In the genomic region with DNA sequence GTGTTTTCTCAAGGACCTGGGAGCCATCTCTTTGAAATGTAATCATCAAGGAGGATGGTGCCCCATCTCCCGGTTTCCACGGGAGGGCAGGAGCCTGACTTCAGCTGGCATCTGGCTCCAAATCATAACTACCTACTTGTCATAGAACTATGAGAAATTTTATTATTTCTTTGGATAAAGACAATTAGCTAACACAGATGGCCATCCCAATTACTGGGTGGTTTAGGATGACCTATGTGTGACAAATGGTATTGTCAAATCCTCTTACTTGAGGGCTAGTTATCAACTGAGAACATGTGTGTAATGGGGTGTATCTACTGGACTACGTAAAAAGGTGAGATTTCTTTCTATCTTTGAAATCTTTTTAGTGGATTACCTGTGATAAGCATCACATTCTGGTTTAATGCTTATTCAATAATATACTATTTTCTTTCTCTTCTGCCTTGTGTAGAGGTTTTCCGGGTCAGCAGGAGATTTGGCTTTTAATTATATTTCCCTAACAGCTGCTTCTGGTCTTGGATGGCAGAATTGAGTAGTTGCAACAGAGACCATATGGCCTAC, we compare ENCODE assay signal across 21 cellular contexts. TPM values are rescaled to one million over a fixed set of nuclear protein-coding genes. Genes with fewer than 3 reads are reported as not detected.
DNase-seq lines count a peak whose midpoint lies in the region; ATAC-seq and TF ChIP-seq lines count a peak whose summit lies in the region.
"Had no signal": no experiment of that assay in that cellular context is flagged by ENCODE, and none has a peak within 500 bp of the region (broad histone marks: within the 10 kb centered on the region; RNA-seq: fewer than 3 reads in every experiment).

No MANE protein-coding gene starts in this region.

- DNase-seq in G401 (ENCODE audit: low spot score) (peak; percentile 19), NCI-H2227 (lab: John Stamatoyannopoulos, UW; ENCODE audit: unreplicated experiment) (peak; percentile 62), NCI-H82 treated with DMSO at 0.1 percent for 48 hours (lab: John Stamatoyannopoulos, UW; ENCODE audit: unreplicated experiment) (peak; percentile 95), cerebellar cortex (ENCODE audit: low spot score) (peak; percentile 18), inferior parietal cortex (ENCODE audit: extremely low spot score) (no peak), medulla oblongata (ENCODE audit: extremely low spot score) (no peak)
- no peak for DNase-seq in stimulated activated naive CD8-positive, alpha-beta T cell treated with anti-CD3 and anti-CD28 coated beads, Interleukin-15, amount 100 ng/mL, for 72 hours
- no peak for DNase-seq in CD4-positive, alpha-beta T cell
- DNase-seq: CD8-positive, alpha-beta memory T cell; DMS79 treated with DMSO at 0.1 percent for 48 hours; Karpas-422; NCI-H1417 treated with DMSO at 0.1 percent for 48 hours; NCI-H2029; NCI-H526 treated with DMSO at 0.1 percent for 48 hours; RPMI8226; SHP77 treated with DMSO at 0.1 percent for 48 hours; T-helper 17 cell had no signal

- no peaks in the 10 kb centered on the region for H3K9me3 ChIP-seq in CD4-positive, alpha-beta T cell (ENCODE audit: control insufficient read depth, low read length)
- H3K9me3 ChIP-seq: HAP-1 had no signal

- H3K36me3 Mint-ChIP-seq in CD4-positive, alpha-beta T cell (ENCODE audit: low read depth), result no peaks in the 10 kb centered on the region

- peaks cover 0 to 14% of the 10 kb centered on the region in 2 donors for H3K9me3 Mint-ChIP-seq in stimulated activated naive CD8-positive, alpha-beta T cell treated with anti-CD3 and anti-CD28 coated beads, Interleukin-15, amount 100 ng/mL, for 72 hours
- no peaks in the 10 kb centered on the region for H3K9me3 Mint-ChIP-seq in CD4-positive, alpha-beta T cell

- peaks cover 13% of the 10 kb centered on the region for H3K27me3 Mint-ChIP-seq in stimulated activated naive CD8-positive, alpha-beta T cell treated with anti-CD3 and anti-CD28 coated beads, Interleukin-15, amount 100 ng/mL, for 72 hours
- H3K27me3 Mint-ChIP-seq in CD4-positive, alpha-beta T cell, result no peaks in the 10 kb centered on the region
- H3K27me3 Mint-ChIP-seq: IgD-negative memory B cell, T-helper 17 cell had no signal

- H3K27ac ChIP-seq in CD4-positive, alpha-beta T cell (ENCODE audit: low read depth, low read length), result no peak overlapping the region
- H3K27ac ChIP-seq: A549; BLaER1 treated with 17β-estradiol and CSF1 and Interleukin-3, amounts not matched to agents 10 nM and 100 nM had no signal

- H3K4me1 Mint-ChIP-seq in stimulated activated naive CD8-positive, alpha-beta T cell treated with anti-CD3 and anti-CD28 coated beads, Interleukin-15, amount 100 ng/mL, for 72 hours, result peaks cover 18% of the 10 kb centered on the region
- no peaks in the 10 kb centered on the region for H3K4me1 Mint-ChIP-seq in CD4-positive, alpha-beta T cell (ENCODE audit: low read depth)
- H3K4me1 Mint-ChIP-seq: T-helper 17 cell had no signal

- intact Hi-C loops in CD4-positive, alpha-beta T cell (cut with DNase I, micrococcal nuclease), result no loop called here

- H3K4me3 Mint-ChIP-seq in stimulated activated naive CD8-positive, alpha-beta T cell treated with anti-CD3 and anti-CD28 coated beads, Interleukin-15, amount 100 ng/mL, for 72 hours, result no peak overlapping the region
- H3K4me3 Mint-ChIP-seq in CD4-positive, alpha-beta T cell, result no peak overlapping the region
- H3K4me3 Mint-ChIP-seq: CD8-positive, alpha-beta memory T cell; IgD-negative memory B cell; T-helper 17 cell had no signal

- CTCF ChIA-PET in CD4-positive, alpha-beta T cell (lab: Charles Lee), result no interaction called here

- in situ Hi-C loops in G401 (cut with HindIII; ENCODE audit: low sequenced_read_pairs), result no loop called here

- H3K27ac Mint-ChIP-seq in stimulated activated naive CD8-positive, alpha-beta T cell treated with anti-CD3 and anti-CD28 coated beads, Interleukin-15, amount 100 ng/mL, for 72 hours, result peak overlapping the region in 1 of 2 donors; percentile 8
- H3K27ac Mint-ChIP-seq in CD4-positive, alpha-beta T cell, result no peak overlapping the region
- H3K27ac Mint-ChIP-seq: CD8-positive, alpha-beta memory T cell; IgD-negative memory B cell; T-helper 17 cell had no signal

- no peaks in the 10 kb centered on the region for H3K27me3 ChIP-seq in CD4-positive, alpha-beta T cell (ENCODE audit: control insufficient read depth, insufficient read depth, low read length)
- H3K27me3 ChIP-seq: BLaER1 treated with 17β-estradiol and CSF1 and Interleukin-3, amounts not matched to agents 10 nM and 100 nM had no signal

- POLR2A ChIA-PET in CD4-positive, alpha-beta T cell (lab: Charles Lee), result no interaction called here

- TF ChIP-seq CTCF in CD4-positive, alpha-beta T cell (IDR thresholded peaks at IDR 0.05), result no peak

- ATAC-seq in stimulated activated naive CD8-positive, alpha-beta T cell treated with anti-CD3 and anti-CD28 coated beads, Interleukin-15, amount 100 ng/mL, for 72 hours, result no peak
- no peak for ATAC-seq in CD4-positive, alpha-beta T cell (ENCODE audit: poor library complexity)
- ATAC-seq: A549, T-helper 17 cell had no signal

RNA-seq across cellular contexts. Expression of a gene that starts 15.3 kb away (rescaled TPM):
- 9.7 and 21.2 TPM in 2 replicates for total RNA-seq in G401 (2014; rRNA removed; shearing (Covaris generic))
- total RNA-seq in CD4-positive, alpha-beta T cell, result 10 to 100 TPM; 29.0 to 31.6 TPM

Comparison
In these comparisons a context has a peak if more than half of its experiments do, and no peak if none do; other contexts are left out.
1. DNase-seq: peak in G401 (single experiment), NCI-H2227 (single experiment), NCI-H82 treated with DMSO at 0.1 percent for 48 hours (single experiment) and cerebellar cortex (single experiment); none in stimulated activated naive CD8-positive, alpha-beta T cell treated with anti-CD3 and anti-CD28 coated beads, Interleukin-15, amount 100 ng/mL, for 72 hours (0 of 2), inferior parietal cortex (single experiment), CD4-positive, alpha-beta T cell (0 of 10) and medulla oblongata (single experiment).